Comparison of ENCODE assay signal across 14 cellular contexts in genomic region chr10:78551184-78552005, GRCh38.
A peak's percentile ranks its signal among the peaks of the same experiment; 100 is the strongest.
DNase-seq lines count a peak whose midpoint lies in the region; ATAC-seq, FAIRE-seq and TF ChIP-seq lines count a peak whose summit lies in the region.
"Had no signal": no experiment of that assay in that cellular context is flagged by ENCODE, and none has a peak within 500 bp of the region (broad histone marks: within the 10 kb centered on the region; RNA-seq: fewer than 3 reads in every experiment).

No MANE protein-coding gene starts in this region.

- H3K9me3 ChIP-seq in HAP-1 (no peaks in the 10 kb centered on the region), iPS DF 6.9 (ENCODE audit: control insufficient read depth, insufficient read depth, low read length) (no peaks in the 10 kb centered on the region), kidney (ENCODE audit: control insufficient read depth in 1 of 2, low read length in 2 of 2) (no peaks in the 10 kb centered on the region)

- no peak for TF ChIP-seq CTCF in kidney (IDR thresholded peaks at IDR 0.05; ENCODE audit: borderline replicate concordance, extremely low read depth, insufficient read depth)

- no CpG with 5 or more reads among the region's 10 CpGs for WGBS in iPS DF 6.9 (ENCODE audit: insufficient coverage, insufficient read length)

- no peak overlapping the region for H3K9ac ChIP-seq in kidney (ENCODE audit: low read length in 2 of 2)

- H3K4me3 ChIP-seq in HAP-1 = no peak overlapping the region
- H3K4me3 ChIP-seq in iPS DF 6.9 (ENCODE audit: low read length) = no peak overlapping the region
- no peak overlapping the region for H3K4me3 ChIP-seq in kidney (ENCODE audit: low read length in 2 of 2)
- H3K4me3 ChIP-seq: GM12878 had no signal

- H3K27ac ChIP-seq in iPS DF 6.9 (ENCODE audit: low read length) = no peak overlapping the region
- no peak overlapping the region for H3K27ac ChIP-seq in kidney (ENCODE audit: low read depth in 2 of 2, low read length in 2 of 2)

- in situ Hi-C loops in HAP-1 (cut with MboI; ENCODE audit: low sequenced_read_pairs) = no loop called here

- H3K36me3 ChIP-seq in HAP-1 (replicated peaks) (no peaks in the 10 kb centered on the region), iPS DF 6.9 (ENCODE audit: control insufficient read depth, insufficient read depth, low read length) (no peaks in the 10 kb centered on the region), kidney (ENCODE audit: control insufficient read depth in 1 of 2, insufficient read depth in 2 of 2, low read length in 2 of 2) (no peaks in the 10 kb centered on the region)

- H3K4me1 ChIP-seq in HAP-1 (peaks cover 12% of the 10 kb centered on the region), iPS DF 6.9 (ENCODE audit: control insufficient read depth, insufficient read depth, low read length) (peaks cover 7% of the 10 kb centered on the region; the same call in 1 of the 2 replicates), kidney (ENCODE audit: control insufficient read depth in 1 of 2, insufficient read depth in 1 of 2, low read depth in 1 of 2, low read length in 2 of 2) (peaks cover 0 to 12% of the 10 kb centered on the region in 2 donors)

- DNase-seq in HAP-1 (ENCODE audit: low spot score in 2 of 2) (peak; percentile 92 to 94), NCI-H526 (lab: John Stamatoyannopoulos, UW) (peak; percentile 71 to 86), iPS DF 6.9 (ENCODE audit: low read depth, low spot score) (peak; percentile 33), kidney (no peak), SK-N-DZ (ENCODE audit: low spot score) (no peak), NCI-H1694 treated with DMSO at 0.1 percent for 48 hours (lab: John Stamatoyannopoulos, UW) (no peak)
- peak; percentile 21 for DNase-seq in stimulated activated naive CD8-positive, alpha-beta T cell treated with anti-CD3 and anti-CD28 coated beads, Interleukin-15, Interleukin-2, amounts not matched to agents 100 U/mL and 50 U/mL, for 24 hours
- DNase-seq in stimulated activated naive CD4-positive, alpha-beta T cell treated with Interleukin-2 at 50 U/mL for 16 hours (lab: John Stamatoyannopoulos, UW) = no peak
- DNase-seq: activated T-cell treated with anti-CD3 and anti-CD28 coated beads, Interleukin-2, amount 50 U/mL, for 72 hours; KBM-7; NCI-H2081 had no signal

- peaks cover 32% of the 10 kb centered on the region for H3K27me3 ChIP-seq in HAP-1 (ENCODE audit: low read depth)
- no peaks in the 10 kb centered on the region for H3K27me3 ChIP-seq in iPS DF 6.9 (ENCODE audit: control insufficient read depth, insufficient read depth, low read length)

- peak; percentile 69 for ATAC-seq in stimulated activated naive CD8-positive, alpha-beta T cell treated with anti-CD3 and anti-CD28 coated beads, Interleukin-15, Interleukin-2, amounts not matched to agents 100 U/mL and 50 U/mL, for 24 hours
- ATAC-seq: GM12878 had no signal

- intact Hi-C loops in kidney (cut with DNase I) = no loop called here

- no peak for FAIRE-seq in kidney (lab: Jason Lieb, UNC)
- FAIRE-seq: D721Med, GM12878, H54 had no signal

Comparison
In these comparisons a context has a peak if more than half of its experiments do, and no peak if none do; other contexts are left out.
1. DNase-seq: peak in HAP-1 (2 of 2), NCI-H526 (2 of 2), iPS DF 6.9 (single experiment) and stimulated activated naive CD8-positive, alpha-beta T cell treated with anti-CD3 and anti-CD28 coated beads, Interleukin-15, Interleukin-2, amounts not matched to agents 100 U/mL and 50 U/mL, for 24 hours (single experiment); none in stimulated activated naive CD4-positive, alpha-beta T cell treated with Interleukin-2 at 50 U/mL for 16 hours (single experiment), kidney (single experiment), SK-N-DZ (single experiment) and NCI-H1694 treated with DMSO at 0.1 percent for 48 hours (single experiment).